ENCODE assay signal across 1 cellular context in the genomic region with DNA sequence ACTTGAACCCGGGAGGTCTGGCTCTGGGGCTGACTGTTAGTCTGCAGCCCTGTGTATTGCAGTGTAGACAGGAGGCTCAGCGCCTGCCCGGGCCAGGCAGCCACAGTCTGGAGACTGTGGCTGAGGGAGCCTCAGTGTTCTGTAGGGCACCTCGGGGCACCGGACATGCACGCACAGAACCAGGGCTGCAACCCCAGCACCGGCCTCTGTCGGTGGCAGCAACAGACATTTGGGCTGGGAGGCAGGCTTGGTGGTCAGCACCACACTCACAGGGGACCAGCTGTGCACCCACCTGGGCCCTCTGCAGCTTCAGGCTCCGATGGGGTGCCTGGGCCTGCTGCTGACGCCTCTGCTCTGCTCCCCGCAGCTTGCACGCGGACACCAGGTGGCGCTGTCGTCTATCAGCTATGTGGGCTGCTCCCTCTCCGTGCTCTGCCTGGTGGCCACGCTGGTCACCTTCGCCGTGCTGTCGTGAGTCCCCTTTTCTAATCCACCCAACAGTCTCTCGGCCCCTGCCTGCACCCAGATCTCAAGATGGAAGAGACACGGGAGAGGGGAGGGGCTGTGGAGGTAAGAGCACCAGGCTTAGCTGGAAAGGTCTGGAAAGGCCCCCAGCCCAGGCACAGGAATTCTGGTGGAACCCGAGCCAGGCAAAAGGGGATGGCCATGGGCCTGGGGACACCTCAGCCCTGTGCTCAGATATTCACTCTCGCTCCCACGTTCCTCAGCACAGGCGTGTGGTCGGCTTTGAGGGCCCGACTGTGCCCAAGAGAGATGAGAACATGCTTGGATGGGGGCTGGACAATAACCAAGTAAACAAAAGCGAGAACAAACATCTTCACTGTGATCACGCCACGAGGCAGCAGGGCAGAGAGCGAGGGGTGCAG.
TF ChIP-seq lines count a peak whose summit lies in the region.

No MANE protein-coding gene starts in this region.

TF ChIP-seq in GM12878, 131 proteins besides CTCF, POLR2A, EP300 and RAD21 (continued from another document):
- TF ChIP-seq DPF2 (IDR thresholded peaks at IDR 0.05) (peak; percentile 18; the same call in 1 of the 2 replicates), ZNF217 (IDR thresholded peaks at IDR 0.05) (no peak), TCF3 (IDR thresholded peaks at IDR 0.05; ENCODE audit: borderline replicate concordance, insufficient read depth, low read depth, low read length) (0 out of 2 replicates have a peak, but pooled peaks have one; percentile 12), CEBPB (IDR thresholded peaks at IDR 0.05; ENCODE audit: borderline replicate concordance in 1 of 2, low read depth in 2 of 2, low read length in 2 of 2) (no peak), SRF (IDR thresholded peaks at IDR 0.05; ENCODE audit: low read depth in 2 of 2, low read length in 2 of 2) (no peak), RB1 (IDR thresholded peaks at IDR 0.05; ENCODE audit: borderline replicate concordance) (peak; percentile 62; the same call in 1 of the 2 replicates), POU2F2 (IDR thresholded peaks at IDR 0.05; ENCODE audit: borderline replicate concordance, low read depth, low read length) (peak; percentile 37; the same call in 1 of the 3 replicates), PAX8 (IDR thresholded peaks at IDR 0.05) (no peak), NFXL1 (IDR thresholded peaks at IDR 0.05; ENCODE audit: borderline replicate concordance) (no peak), CHD1 (IDR thresholded peaks at IDR 0.05; ENCODE audit: low read depth, low read length) (no peak)
- TF ChIP-seq, protein P1, sequence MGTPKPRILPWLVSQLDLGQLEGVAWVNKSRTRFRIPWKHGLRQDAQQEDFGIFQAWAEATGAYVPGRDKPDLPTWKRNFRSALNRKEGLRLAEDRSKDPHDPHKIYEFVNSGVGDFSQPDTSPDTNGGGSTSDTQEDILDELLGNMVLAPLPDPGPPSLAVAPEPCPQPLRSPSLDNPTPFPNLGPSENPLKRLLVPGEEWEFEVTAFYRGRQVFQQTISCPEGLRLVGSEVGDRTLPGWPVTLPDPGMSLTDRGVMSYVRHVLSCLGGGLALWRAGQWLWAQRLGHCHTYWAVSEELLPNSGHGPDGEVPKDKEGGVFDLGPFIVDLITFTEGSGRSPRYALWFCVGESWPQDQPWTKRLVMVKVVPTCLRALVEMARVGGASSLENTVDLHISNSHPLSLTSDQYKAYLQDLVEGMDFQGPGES (IDR thresholded peaks at IDR 0.05), result 0 out of 2 replicates have a peak, but pooled peaks have one; percentile 19
